In genomic region chr16:29975811-29976511, GRCh38 we compare ENCODE assay signal across 8 cellular contexts. TPM values are rescaled to one million over a fixed set of nuclear protein-coding genes. Genes with fewer than 3 reads are reported as not detected.
DNase-seq lines count a peak whose midpoint lies in the region; ATAC-seq, FAIRE-seq and TF ChIP-seq lines count a peak whose summit lies in the region.

No MANE protein-coding gene starts in this region.

- no peaks in the 10 kb centered on the region for H3K27me3 Mint-ChIP-seq in activated naive CD4-positive, alpha-beta T cell treated with anti-CD3 and anti-CD28 coated beads, Interleukin-2, amount 10 ng/mL, durations not matched to agents 7 days and 5 days

- DNase-seq in activated naive CD4-positive, alpha-beta T cell treated with anti-CD3 and anti-CD28 coated beads, Interleukin-2, amount 10 ng/mL, durations not matched to agents 7 days and 5 days, result no peak
- no peak for DNase-seq in activated naive CD4-positive, alpha-beta T cell treated with anti-CD3 and anti-CD28 coated beads, Interleukin-2, amount 50 U/mL, for 16 hours
- DNase-seq in astrocyte of the cerebellum (ENCODE audit: low read depth) (no peak), HepG2 (ENCODE audit: low spot score) (no peak), transverse colon (no peak), HEK293T (ENCODE audit: extremely low spot score) (no peak)

- H2AFZ ChIP-seq in HepG2 (ENCODE audit: low read length), result no peak overlapping the region

- no peaks in the 10 kb centered on the region for H3K9me3 Mint-ChIP-seq in activated naive CD4-positive, alpha-beta T cell treated with anti-CD3 and anti-CD28 coated beads, Interleukin-2, amount 10 ng/mL, durations not matched to agents 7 days and 5 days

- H4K20me1 ChIP-seq in HepG2 (ENCODE audit: insufficient read depth, low read length), result peaks cover 23% of the 10 kb centered on the region

- H3K36me3 Mint-ChIP-seq in activated naive CD4-positive, alpha-beta T cell treated with anti-CD3 and anti-CD28 coated beads, Interleukin-2, amount 10 ng/mL, durations not matched to agents 7 days and 5 days, result peaks cover 44% of the 10 kb centered on the region

- H3K27ac Mint-ChIP-seq in activated naive CD4-positive, alpha-beta T cell treated with anti-CD3 and anti-CD28 coated beads, Interleukin-2, amount 10 ng/mL, durations not matched to agents 7 days and 5 days, result peak overlapping the region; percentile 50

- in situ Hi-C loops in astrocyte of the cerebellum (cut with HindIII; ENCODE audit: low sequenced_read_pairs), result no loop called here
- in situ Hi-C loops in HepG2 (cut with HindIII; ENCODE audit: extremely low pct_ligation_motif_present, low pct_unique_long_range_greater_than_20kb), result no loop called here
- in situ Hi-C loops in transverse colon (cut with MboI; ENCODE audit: low pct_ligation_motif_present in 1 of 4, low pct_unique_long_range_greater_than_20kb in 1 of 4, low sequenced_read_pairs in 3 of 4), result no loop called here

- H3K79me2 ChIP-seq in HepG2 (ENCODE audit: insufficient read depth, low read length), result peaks cover 38% of the 10 kb centered on the region

- POLR2A ChIA-PET in HepG2 (lab: Yijun Ruan, JAX) (interaction anchor here (0.9 to 4.7 kb wide), 5 partner anchors 16 to 169 kb away, joined by 3 to 42 read pairs (median 4); partner anchors contain the start of genes ASPHD1, KCTD13 and SEZ6L2), HEK293T (lab: Yijun Ruan, JAX) (interaction anchor here (0.7 to 8.8 kb wide), 9 partner anchors 10 to 76 kb away, joined by 3 to 102 read pairs (median 20); partner anchors contain the start of genes HIRIP3, KCTD13, SEZ6L2 and TMEM219)

- intact Hi-C loops in HepG2 (cut with micrococcal nuclease; ENCODE audit: unreplicated experiment) (no loop called here), transverse colon (cut with DNase I; ENCODE audit: low total_unique reads) (no loop called here)

- WGBS in HepG2 (ENCODE audit: low lambda C conversion rate), result 37% methylated on average over 6 of the region's 6 CpGs
- WGBS in transverse colon (ENCODE audit: low coverage in 1 of 2), 2 donors, result 20 to 25% methylated on average over 3 to 6 of the region's 6 CpGs

- H3K4me2 ChIP-seq in HepG2 (ENCODE audit: low read depth, low read length), result peak overlapping the region; percentile 93

- H3K4me1 ChIP-seq in HepG2 (ENCODE audit: insufficient read depth, low read length) (peaks cover 30% of the 10 kb centered on the region), transverse colon (peaks cover 21 to 32% (median 25%) of the 10 kb centered on the region in 4 donors)

- FAIRE-seq in HepG2 (lab: Jason Lieb, UNC), result no peak

- no peak for TF ChIP-seq RAD21 in HepG2 (CRISPR knock-in tag; IDR thresholded peaks at IDR 0.05)

- H3K4me3 ChIP-seq in astrocyte of the cerebellum (ENCODE audit: low read depth, low read length), result peak overlapping the region; percentile 81
- H3K4me3 ChIP-seq in HepG2 (replicated peaks in 1 of 3; ENCODE audit: insufficient read depth in 1 of 3, low read depth in 2 of 3, low read length in 3 of 3), result peak overlapping the region; percentile 86 to 99 (median 91)
- peak overlapping the region in 2 of 4 donors; percentile 81 to 99 for H3K4me3 ChIP-seq in transverse colon

- H3K27me3 ChIP-seq in HepG2 (ENCODE audit: control insufficient read depth in 1 of 2, insufficient read depth in 2 of 2, low read length in 2 of 2) (no peaks in the 10 kb centered on the region; a peak in 1 of 5 replicates), transverse colon (no peaks in the 10 kb centered on the region)

- H3K4me1 Mint-ChIP-seq in activated naive CD4-positive, alpha-beta T cell treated with anti-CD3 and anti-CD28 coated beads, Interleukin-2, amount 10 ng/mL, durations not matched to agents 7 days and 5 days, result peaks cover 38% of the 10 kb centered on the region

- ATAC-seq in HepG2, result no peak
- ATAC-seq in HG03442 (IDR thresholded peaks at IDR 0.05; ENCODE audit: unreplicated experiment), result no peak
- no peak for ATAC-seq in GM19452 (IDR thresholded peaks at IDR 0.05; ENCODE audit: unreplicated experiment)

- TF ChIP-seq POLR2A in HepG2 (IDR thresholded peaks at IDR 0.05; ENCODE audit: insufficient read depth in 1 of 2, low read depth in 2 of 2, low read length in 2 of 2), result no peak
- no peak for TF ChIP-seq POLR2A in transverse colon (IDR thresholded peaks at IDR 0.05)

- H3K9me3 ChIP-seq in HepG2 (ENCODE audit: low read length), result no peaks in the 10 kb centered on the region
- H3K9me3 ChIP-seq in transverse colon, result no peaks in the 10 kb centered on the region

- peak overlapping the region; percentile 81 for H3K4me3 Mint-ChIP-seq in activated naive CD4-positive, alpha-beta T cell treated with anti-CD3 and anti-CD28 coated beads, Interleukin-2, amount 10 ng/mL, durations not matched to agents 7 days and 5 days

- CTCF ChIA-PET in activated naive CD4-positive, alpha-beta T cell treated with anti-CD3 and anti-CD28 coated beads, Interleukin-2, amount 10 ng/mL, durations not matched to agents 7 days and 5 days (lab: Charles Lee), result interaction anchor here (1.8 kb wide), 1 partner anchor 29 kb away, joined by 6 read pairs; no protein-coding TSS in a partner anchor
- CTCF ChIA-PET in HepG2 (lab: Yijun Ruan, JAX; ENCODE audit: low intra/inter-chr PET ratio, low total read pairs), result no interaction called here
- CTCF ChIA-PET in HEK293T (lab: Yijun Ruan, JAX), result interaction anchor here (0.6 to 1.9 kb wide), 2 partner anchors 16 to 69 kb away, joined by 3 to 5 read pairs; no protein-coding TSS in a partner anchor

- TF ChIP-seq EP300 in HepG2 (IDR thresholded peaks at IDR 0.05; ENCODE audit: low read depth in 2 of 2, low read length in 2 of 2) (no peak), HepG2 (CRISPR knock-in tag; IDR thresholded peaks at IDR 0.05; ENCODE audit: borderline replicate concordance) (no peak), transverse colon (IDR thresholded peaks at IDR 0.05; ENCODE audit: low read depth) (no peak)

- H3K27ac ChIP-seq in HepG2 (ENCODE audit: extremely low read length, insufficient read depth, low read length) (peak overlapping the region; percentile 2), transverse colon (peak overlapping the region; percentile 23 to 95 (median 94))

- no TSS peak for BruUV-seq in HepG2 (replicated peaks; lab: Mats Ljungman, UMichigan)

- H3K36me3 ChIP-seq in HepG2 (replicated peaks in 1 of 2; ENCODE audit: control insufficient read depth in 1 of 2, insufficient read depth in 2 of 2, low read length in 2 of 2), result peaks cover 29 to 43% of the 10 kb centered on the region in 2 experiments
- H3K36me3 ChIP-seq in transverse colon, result peaks cover 0 to 25% (median 7%) of the 10 kb centered on the region in 4 donors

- H3K9ac ChIP-seq in HepG2 (ENCODE audit: insufficient read depth, low read depth, low read length), result peak overlapping the region; percentile 89

- TF ChIP-seq CTCF in astrocyte of the cerebellum (IDR thresholded peaks at IDR 0.05; ENCODE audit: low read depth, low read length, missing control alignments) (no peak), HepG2 (CRISPR knock-in tag; IDR thresholded peaks at IDR 0.05) (peak; percentile 24; the same call in 1 of the 2 replicates), transverse colon (IDR thresholded peaks at IDR 0.05) (no peak)

RNA-seq across cellular contexts. Expression of gene TAOK2, which starts 2.3 kb away (rescaled TPM):
- total RNA-seq in HepG2 (2016; rRNA removed; fragmentation: Illumina TruSeq; extraction: Trizol), result 27.6 and 43.2 TPM in 2 replicates
- total RNA-seq in HepG2 (2016; cell fraction: cytosol; rRNA removed; fragmentation: Illumina TruSeq; extraction: Trizol; ENCODE audit: low read depth), result 7.5 and 7.7 TPM in 2 replicates
- total RNA-seq in HepG2 (2016; cell fraction: insoluble cytoplasmic fraction; rRNA removed; fragmentation: Illumina TruSeq; extraction: Trizol), result 23.0 and 42.5 TPM in 2 replicates
- 15.4 TPM in 2 replicates for total RNA-seq in HepG2 (2016; cell fraction: membrane; rRNA removed; fragmentation: Illumina TruSeq; extraction: Trizol)
- 36.7 and 42.5 TPM in 2 replicates for total RNA-seq in HepG2 (2016; cell fraction: nucleus; rRNA removed; fragmentation: Illumina TruSeq; extraction: Trizol)
- 17.4 and 24.8 TPM in 2 replicates for polyA plus RNA-seq in HepG2 (2011; rRNA removed)
- polyA plus RNA-seq in HepG2 (2011; cell fraction: cytosol; rRNA removed), result 10.9 and 13.5 TPM in 2 replicates
- polyA plus RNA-seq in HepG2 (2011; cell fraction: nucleus; rRNA removed), result 101 and 105 TPM in 2 replicates
- polyA plus RNA-seq in HepG2 (2012), result 15.5 and 21.1 TPM in 2 replicates
- 1.7 and 1.9 TPM in 2 replicates for polyA plus RNA-seq in HepG2 (2016; cell fraction: cytosol; fragmentation: Illumina TruSeq; extraction: Trizol; ENCODE audit: low read depth)
- 15.8 and 17.9 TPM in 2 replicates for polyA plus RNA-seq in HepG2 (2016; cell fraction: insoluble cytoplasmic fraction; fragmentation: Illumina TruSeq; extraction: Trizol; ENCODE audit: low read depth)
- 3.8 and 4.5 TPM in 2 replicates for polyA plus RNA-seq in HepG2 (2016; cell fraction: membrane; fragmentation: Illumina TruSeq; extraction: Trizol; ENCODE audit: low read depth)
- polyA plus RNA-seq in HepG2 (2016; cell fraction: nucleus; fragmentation: Illumina TruSeq; extraction: Trizol; ENCODE audit: insufficient read depth, low read depth), result 80.3 and 83.9 TPM in 2 replicates
- polyA minus RNA-seq in HepG2 (2011; rRNA and poly(A)+ RNA removed; ENCODE audit: low replicate concordance), result 28.3 and 32.0 TPM in 2 replicates
- polyA minus RNA-seq in HepG2 (2011; cell fraction: cytosol; rRNA and poly(A)+ RNA removed), result 14.9 and 15.1 TPM in 2 replicates
- polyA minus RNA-seq in HepG2 (2011; cell fraction: nucleus; rRNA and poly(A)+ RNA removed), result 27.7 and 31.1 TPM in 2 replicates
- total RNA-seq in transverse colon, result 100 to 1,000 TPM in 1 of 4 donors, 10 to 100 TPM in 3; 54.6 to 103 (median 68.1) TPM

RNA-seq across cellular contexts. Expression of gene TMEM219, which starts 14.1 kb away (rescaled TPM):
- total RNA-seq in HepG2 (2016; rRNA removed; fragmentation: Illumina TruSeq; extraction: Trizol) (64.5 and 105 TPM in 2 replicates), transverse colon (100 to 1,000 TPM; 149 to 210 (median 158) TPM)
- 761 and 811 TPM in 2 replicates for total RNA-seq in HepG2 (2016; cell fraction: cytosol; rRNA removed; fragmentation: Illumina TruSeq; extraction: Trizol; ENCODE audit: low read depth)
- 62.0 and 109 TPM in 2 replicates for total RNA-seq in HepG2 (2016; cell fraction: insoluble cytoplasmic fraction; rRNA removed; fragmentation: Illumina TruSeq; extraction: Trizol)
- 407 and 415 TPM in 2 replicates for total RNA-seq in HepG2 (2016; cell fraction: membrane; rRNA removed; fragmentation: Illumina TruSeq; extraction: Trizol)
- 62.1 and 65.6 TPM in 2 replicates for total RNA-seq in HepG2 (2016; cell fraction: nucleus; rRNA removed; fragmentation: Illumina TruSeq; extraction: Trizol)
- polyA plus RNA-seq in HepG2 (2011; rRNA removed), result 115 and 151 TPM in 2 replicates
- 126 and 145 TPM in 2 replicates for polyA plus RNA-seq in HepG2 (2011; cell fraction: cytosol; rRNA removed)
- polyA plus RNA-seq in HepG2 (2011; cell fraction: nucleus; rRNA removed), result 259 and 324 TPM in 2 replicates
- 94.7 and 126 TPM in 2 replicates for polyA plus RNA-seq in HepG2 (2012)
- polyA plus RNA-seq in HepG2 (2016; cell fraction: cytosol; fragmentation: Illumina TruSeq; extraction: Trizol; ENCODE audit: low read depth), result 761 and 764 TPM in 2 replicates
- 53.8 and 60.5 TPM in 2 replicates for polyA plus RNA-seq in HepG2 (2016; cell fraction: insoluble cytoplasmic fraction; fragmentation: Illumina TruSeq; extraction: Trizol; ENCODE audit: low read depth)
- 363 and 365 TPM in 2 replicates for polyA plus RNA-seq in HepG2 (2016; cell fraction: membrane; fragmentation: Illumina TruSeq; extraction: Trizol; ENCODE audit: low read depth)
- 104 and 107 TPM in 2 replicates for polyA plus RNA-seq in HepG2 (2016; cell fraction: nucleus; fragmentation: Illumina TruSeq; extraction: Trizol; ENCODE audit: insufficient read depth, low read depth)
- 49.5 and 97.0 TPM in 2 replicates for polyA minus RNA-seq in HepG2 (2011; rRNA and poly(A)+ RNA removed; ENCODE audit: low replicate concordance)
- 34.3 and 40.4 TPM in 2 replicates for polyA minus RNA-seq in HepG2 (2011; cell fraction: cytosol; rRNA and poly(A)+ RNA removed)
- 48.5 and 65.4 TPM in 2 replicates for polyA minus RNA-seq in HepG2 (2011; cell fraction: nucleus; rRNA and poly(A)+ RNA removed)

RNA-seq across cellular contexts. Expression of gene HIRIP3, which starts 19.5 kb away (rescaled TPM):
- total RNA-seq in HepG2 (2016; rRNA removed; fragmentation: Illumina TruSeq; extraction: Trizol) (17.2 and 17.3 TPM in 2 replicates), transverse colon (10 to 100 TPM in 2 of 4 donors, 1 to 10 TPM in 2; 1.8 to 11.7 (median 8.8) TPM)
- total RNA-seq in HepG2 (2016; cell fraction: cytosol; rRNA removed; fragmentation: Illumina TruSeq; extraction: Trizol; ENCODE audit: low read depth), result 14.2 TPM in 2 replicates
- 15.1 and 16.3 TPM in 2 replicates for total RNA-seq in HepG2 (2016; cell fraction: insoluble cytoplasmic fraction; rRNA removed; fragmentation: Illumina TruSeq; extraction: Trizol)
- total RNA-seq in HepG2 (2016; cell fraction: membrane; rRNA removed; fragmentation: Illumina TruSeq; extraction: Trizol), result 19.3 and 23.7 TPM in 2 replicates
- total RNA-seq in HepG2 (2016; cell fraction: nucleus; rRNA removed; fragmentation: Illumina TruSeq; extraction: Trizol), result 8.3 and 10.3 TPM in 2 replicates
- 12.6 and 16.3 TPM in 2 replicates for polyA plus RNA-seq in HepG2 (2011; rRNA removed)
- polyA plus RNA-seq in HepG2 (2011; cell fraction: cytosol; rRNA removed), result 12.2 and 16.8 TPM in 2 replicates
- polyA plus RNA-seq in HepG2 (2011; cell fraction: nucleus; rRNA removed), result 12.7 and 15.6 TPM in 2 replicates
- polyA plus RNA-seq in HepG2 (2012), result 8.7 and 10.3 TPM in 2 replicates
- polyA plus RNA-seq in HepG2 (2016; cell fraction: cytosol; fragmentation: Illumina TruSeq; extraction: Trizol; ENCODE audit: low read depth), result 11.5 and 15.7 TPM in 2 replicates
- 23.3 and 25.6 TPM in 2 replicates for polyA plus RNA-seq in HepG2 (2016; cell fraction: insoluble cytoplasmic fraction; fragmentation: Illumina TruSeq; extraction: Trizol; ENCODE audit: low read depth)
- polyA plus RNA-seq in HepG2 (2016; cell fraction: membrane; fragmentation: Illumina TruSeq; extraction: Trizol; ENCODE audit: low read depth), result 18.8 and 21.7 TPM in 2 replicates
- polyA plus RNA-seq in HepG2 (2016; cell fraction: nucleus; fragmentation: Illumina TruSeq; extraction: Trizol; ENCODE audit: insufficient read depth, low read depth), result 21.5 and 22.8 TPM in 2 replicates
- 7.0 and 15.9 TPM in 2 replicates for polyA minus RNA-seq in HepG2 (2011; rRNA and poly(A)+ RNA removed; ENCODE audit: low replicate concordance)
- 3.3 and 7.2 TPM in 2 replicates for polyA minus RNA-seq in HepG2 (2011; cell fraction: cytosol; rRNA and poly(A)+ RNA removed)
- polyA minus RNA-seq in HepG2 (2011; cell fraction: nucleus; rRNA and poly(A)+ RNA removed), result 8.4 and 11.6 TPM in 2 replicates

RNA-seq across cellular contexts. Expression of gene INO80E, which starts 20.1 kb away (rescaled TPM):
- 39.5 and 45.6 TPM in 2 replicates for total RNA-seq in HepG2 (2016; rRNA removed; fragmentation: Illumina TruSeq; extraction: Trizol)
- total RNA-seq in HepG2 (2016; cell fraction: cytosol; rRNA removed; fragmentation: Illumina TruSeq; extraction: Trizol; ENCODE audit: low read depth), result 18.9 and 22.7 TPM in 2 replicates
- total RNA-seq in HepG2 (2016; cell fraction: insoluble cytoplasmic fraction; rRNA removed; fragmentation: Illumina TruSeq; extraction: Trizol), result 35.1 and 45.9 TPM in 2 replicates
- 25.0 and 29.9 TPM in 2 replicates for total RNA-seq in HepG2 (2016; cell fraction: membrane; rRNA removed; fragmentation: Illumina TruSeq; extraction: Trizol)
- total RNA-seq in HepG2 (2016; cell fraction: nucleus; rRNA removed; fragmentation: Illumina TruSeq; extraction: Trizol), result 25.3 and 33.1 TPM in 2 replicates
- polyA plus RNA-seq in HepG2 (2011; rRNA removed), result 25.8 and 28.4 TPM in 2 replicates
- 25.4 and 28.1 TPM in 2 replicates for polyA plus RNA-seq in HepG2 (2011; cell fraction: cytosol; rRNA removed)
- polyA plus RNA-seq in HepG2 (2011; cell fraction: nucleus; rRNA removed), result 71.2 and 71.9 TPM in 2 replicates
- 26.9 and 29.3 TPM in 2 replicates for polyA plus RNA-seq in HepG2 (2012)
- 26.1 and 33.3 TPM in 2 replicates for polyA plus RNA-seq in HepG2 (2016; cell fraction: cytosol; fragmentation: Illumina TruSeq; extraction: Trizol; ENCODE audit: low read depth)
- polyA plus RNA-seq in HepG2 (2016; cell fraction: insoluble cytoplasmic fraction; fragmentation: Illumina TruSeq; extraction: Trizol; ENCODE audit: low read depth), result 59.9 and 67.8 TPM in 2 replicates
- 33.8 and 33.9 TPM in 2 replicates for polyA plus RNA-seq in HepG2 (2016; cell fraction: membrane; fragmentation: Illumina TruSeq; extraction: Trizol; ENCODE audit: low read depth)
- 83.7 and 87.4 TPM in 2 replicates for polyA plus RNA-seq in HepG2 (2016; cell fraction: nucleus; fragmentation: Illumina TruSeq; extraction: Trizol; ENCODE audit: insufficient read depth, low read depth)
- 9.4 and 17.6 TPM in 2 replicates for polyA minus RNA-seq in HepG2 (2011; rRNA and poly(A)+ RNA removed; ENCODE audit: low replicate concordance)
- 5.5 and 10.9 TPM in 2 replicates for polyA minus RNA-seq in HepG2 (2011; cell fraction: cytosol; rRNA and poly(A)+ RNA removed)
- 15.3 and 21.1 TPM in 2 replicates for polyA minus RNA-seq in HepG2 (2011; cell fraction: nucleus; rRNA and poly(A)+ RNA removed)
- total RNA-seq in transverse colon, result 10 to 100 TPM; 65.6 to 94.3 (median 73.0) TPM

RNA-seq across cellular contexts. Expression of gene DOC2A, which starts 34.9 kb away (rescaled TPM):
- total RNA-seq in HepG2 (2016; rRNA removed; fragmentation: Illumina TruSeq; extraction: Trizol), result 0.15 and 0.21 TPM in 2 replicates
- not detected in 2 replicates for total RNA-seq in HepG2 (2016; cell fraction: cytosol; rRNA removed; fragmentation: Illumina TruSeq; extraction: Trizol; ENCODE audit: low read depth)
- total RNA-seq in HepG2 (2016; cell fraction: insoluble cytoplasmic fraction; rRNA removed; fragmentation: Illumina TruSeq; extraction: Trizol), result 0.24 TPM in 1 of 2 replicates, not detected in the other
- not detected in 2 replicates for total RNA-seq in HepG2 (2016; cell fraction: membrane; rRNA removed; fragmentation: Illumina TruSeq; extraction: Trizol)
- total RNA-seq in HepG2 (2016; cell fraction: nucleus; rRNA removed; fragmentation: Illumina TruSeq; extraction: Trizol), result 0.22 TPM in 1 of 2 replicates, not detected in the other
- 0.55 and 1.4 TPM in 2 replicates for polyA plus RNA-seq in HepG2 (2011; rRNA removed)
- 0.36 and 0.52 TPM in 2 replicates for polyA plus RNA-seq in HepG2 (2011; cell fraction: cytosol; rRNA removed)
- 4.4 and 6.3 TPM in 2 replicates for polyA plus RNA-seq in HepG2 (2011; cell fraction: nucleus; rRNA removed)
- 0.52 and 0.72 TPM in 2 replicates for polyA plus RNA-seq in HepG2 (2012)
- polyA plus RNA-seq in HepG2 (2016; cell fraction: cytosol; fragmentation: Illumina TruSeq; extraction: Trizol; ENCODE audit: low read depth), result not detected in 2 replicates
- polyA plus RNA-seq in HepG2 (2016; cell fraction: insoluble cytoplasmic fraction; fragmentation: Illumina TruSeq; extraction: Trizol; ENCODE audit: low read depth), result not detected in 2 replicates
- not detected in 2 replicates for polyA plus RNA-seq in HepG2 (2016; cell fraction: membrane; fragmentation: Illumina TruSeq; extraction: Trizol; ENCODE audit: low read depth)
- polyA plus RNA-seq in HepG2 (2016; cell fraction: nucleus; fragmentation: Illumina TruSeq; extraction: Trizol; ENCODE audit: insufficient read depth, low read depth), result 0.66 and 1.1 TPM in 2 replicates
- polyA minus RNA-seq in HepG2 (2011; rRNA and poly(A)+ RNA removed; ENCODE audit: low replicate concordance), result 0.12 and 0.37 TPM in 2 replicates
- not detected in 2 replicates for polyA minus RNA-seq in HepG2 (2011; cell fraction: cytosol; rRNA and poly(A)+ RNA removed)
- not detected in 2 replicates for polyA minus RNA-seq in HepG2 (2011; cell fraction: nucleus; rRNA and poly(A)+ RNA removed)
- total RNA-seq in transverse colon, result 10 to 100 TPM in 1 of 4 donors, 1 to 10 TPM in 3; 7.2 to 28.8 (median 9.7) TPM
